8 cellular contexts compared by ENCODE assay signal in the genomic region with DNA sequence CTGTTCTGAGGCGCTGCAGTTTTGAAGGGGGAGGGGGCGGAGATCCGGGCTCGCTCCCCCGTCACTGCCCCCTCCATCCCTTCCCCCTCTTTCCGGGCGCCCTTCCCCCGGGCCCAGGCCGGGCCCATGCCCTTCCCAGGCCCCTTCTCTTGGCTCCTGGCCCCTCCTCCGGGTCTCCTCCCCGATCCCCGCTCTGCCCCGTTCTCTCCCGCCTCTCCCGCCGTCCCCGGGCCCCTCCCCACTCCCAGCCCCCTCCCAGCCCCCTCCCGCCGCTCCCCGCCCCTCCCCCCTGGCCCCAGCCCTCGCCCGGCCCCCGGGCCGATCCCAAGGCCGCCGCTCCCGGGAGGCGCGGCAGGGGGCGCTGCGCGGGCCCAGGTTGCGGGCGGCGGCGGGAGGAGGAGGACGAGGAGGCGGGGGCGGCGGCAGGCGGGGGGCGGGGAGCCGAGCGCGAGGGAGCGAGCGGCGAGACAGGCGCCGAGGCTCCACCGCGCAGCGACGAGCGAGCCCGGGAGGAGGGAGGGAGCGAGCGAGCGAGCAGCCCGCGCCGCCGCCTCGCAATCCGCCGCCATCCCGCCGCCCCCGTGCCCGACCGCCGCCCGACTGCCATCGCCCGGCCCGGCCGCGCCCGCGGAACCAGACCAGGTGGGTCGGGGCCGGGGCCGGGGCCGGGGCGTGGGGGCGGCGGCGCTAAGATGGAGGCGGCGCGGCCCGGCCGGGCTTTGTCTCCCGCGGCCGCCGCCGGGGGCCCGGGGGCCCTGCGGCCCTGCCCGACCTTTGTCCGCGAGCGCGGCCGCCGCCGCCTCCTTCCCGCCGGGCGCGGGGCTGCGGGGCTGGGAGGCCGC.
DNase-seq lines count a peak whose midpoint lies in the region; ATAC-seq and TF ChIP-seq lines count a peak whose summit lies in the region.

PRRC2B (plus strand) TSS at position 465 of the 842 bp plus-strand sequence. CDS start 36,059 bp downstream, outside the sequence.

- no peaks in the 10 kb centered on the region for H3K27me3 ChIP-seq in NT2/D1 (ENCODE audit: insufficient read depth, insufficient read length)

- H3K4me3 ChIP-seq in NT2/D1 (ENCODE audit: insufficient read length, low read depth) (peak within 1 kb of the TSS; percentile 74), epithelial cell of esophagus (ENCODE audit: low read length) (peak within 1 kb of the TSS; percentile 80)

- peaks cover 12% of the 10 kb centered on the region for H3K4me1 ChIP-seq in NT2/D1 (ENCODE audit: insufficient read depth, insufficient read length)

- TF ChIP-seq CTCF in epithelial cell of esophagus (IDR thresholded peaks at IDR 0.05; ENCODE audit: insufficient read depth, low read depth, low read length, missing control alignments), result peak; percentile 20

- H3K9ac ChIP-seq in NT2/D1 (ENCODE audit: insufficient read length, low read depth), result peak within 1 kb of the TSS; percentile 91

- DNase-seq in Ammon's horn (ENCODE audit: low spot score), result peak; percentile 87
- peak; percentile 94 for DNase-seq in GM19238 (ENCODE audit: insufficient read length, low spot score)
- DNase-seq in NT2/D1 (ENCODE audit: low read depth, low spot score), result peak; percentile 91
- DNase-seq in activated T-cell treated with anti-CD3 and anti-CD28 coated beads for 24 hours (ENCODE audit: low read depth), result peak; percentile 79
- peak; percentile 83 for DNase-seq in epithelial cell of esophagus (ENCODE audit: low read depth)
- peak; percentile 80 for DNase-seq in middle frontal gyrus (ENCODE audit: extremely low spot score, low spot score)
- DNase-seq in stimulated activated CD8-positive, alpha-beta memory T cell treated with anti-CD3 and anti-CD28 coated beads, Interleukin-2, amount 100 ng/mL, for 48 hours (ENCODE audit: low read depth in 2 of 2), result peak; percentile 75 to 76

- peaks cover 15% of the 10 kb centered on the region for H3K36me3 ChIP-seq in NT2/D1 (ENCODE audit: insufficient read depth, insufficient read length, low read length)

- no peaks in the 10 kb centered on the region for H3K9me3 ChIP-seq in NT2/D1 (ENCODE audit: insufficient read depth, low read length)

- peak; percentile 41 for ATAC-seq in HG03520 (IDR thresholded peaks at IDR 0.05; ENCODE audit: unreplicated experiment)

Comparison
In these comparisons a context has a peak if more than half of its experiments do, and no peak if none do; other contexts are left out.
1. Peak in every context shown above with its lines: DNase-seq, ATAC-seq and H3K4me3 ChIP-seq.